In genomic region chr14:66543996-66544395, GRCh38 we compare ENCODE assay signal across 32 cellular contexts. TPM values are rescaled to one million over a fixed set of nuclear protein-coding genes. Genes with fewer than 3 reads are reported as not detected.
"Had no signal": no experiment of that assay in that cellular context is flagged by ENCODE, and none has a peak within 500 bp of the region (broad histone marks: within the 10 kb centered on the region; RNA-seq: fewer than 3 reads in every experiment).

No MANE protein-coding gene starts in this region.

- H3K4me3 ChIP-seq: adrenal gland, body of pancreas, coronary artery, dorsolateral prefrontal cortex, esophagus muscularis mucosa, gastrocnemius medialis, heart left ventricle had no signal

- H3K27ac Mint-ChIP-seq: activated CD8-positive, alpha-beta T cell treated with anti-CD3 and anti-CD28 coated beads for 36 hours; activated naive CD8-positive, alpha-beta T cell; activated T-helper 17 cell treated with anti-CD3 and anti-CD28 coated beads, Interleukin-2, amount 50 U/mL, for 72 hours; dendritic cell treated with granulocyte-macrophage colony-stimulating factor and Interleukin-4, amounts not matched to agents 40 ng/mL and 50 ng/mL, for 4 days; WTC11 had no signal

- H3K27me3 Mint-ChIP-seq: activated CD8-positive, alpha-beta T cell treated with anti-CD3 and anti-CD28 coated beads for 36 hours; activated naive CD8-positive, alpha-beta T cell; activated T-helper 17 cell treated with anti-CD3 and anti-CD28 coated beads, Interleukin-2, amount 50 U/mL, for 72 hours; dendritic cell treated with granulocyte-macrophage colony-stimulating factor and Interleukin-4, amounts not matched to agents 40 ng/mL and 50 ng/mL, for 4 days had no signal

- ATAC-seq: activated CD8-positive, alpha-beta T cell treated with anti-CD3 and anti-CD28 coated beads for 36 hours; activated T-cell treated with anti-CD3 and anti-CD28 coated beads, Interleukin-2, amount 50 U/mL, for 4 hours; activated T-helper 17 cell treated with anti-CD3 and anti-CD28 coated beads, Interleukin-2, amount 50 U/mL, for 72 hours; body of pancreas; foreskin keratinocyte; gastrocnemius medialis; heart left ventricle; WTC11 had no signal

- DNase-seq: activated CD4-positive, alpha-beta T cell treated with anti-CD3 and anti-CD28 coated beads for 1 hour; activated CD4-positive, alpha-beta T cell treated with anti-CD3 and anti-CD28 coated beads for 4 hours; activated CD4-positive, alpha-beta T cell treated with anti-CD3 and anti-CD28 coated beads, Interleukin-2, amount 50 U/mL, for 1 hour; activated CD4-positive, alpha-beta T cell treated with anti-CD3 and anti-CD28 coated beads, Interleukin-2, amount 50 U/mL, for 48 hours; activated CD8-positive, alpha-beta memory T cell treated with anti-CD3 and anti-CD28 coated beads for 24 hours; activated CD8-positive, alpha-beta T cell treated with anti-CD3 and anti-CD28 coated beads for 36 hours; activated effector memory CD4-positive, alpha-beta T cell treated with Interleukin-2 at 50 U/mL for 16 hours; activated gamma-delta T cell treated with Interleukin-2 at 50 U/mL for 16 hours; activated naive CD4-positive, alpha-beta T cell treated with anti-CD3 and anti-CD28 coated beads, Interleukin-2, amount 50 U/mL, for 16 hours; activated naive CD4-positive, alpha-beta T cell treated with Interleukin-2 at 50 U/mL for 16 hours; activated T-cell treated with anti-CD3 and anti-CD28 coated beads, Interleukin-2, amount 50 U/mL, for 4 hours; adrenal gland; amygdala; aorta; body of pancreas; central memory CD4-positive, alpha-beta T cell; cerebellar nuclear complex; dorsolateral prefrontal cortex; effector memory CD4-positive, alpha-beta T cell; erythroblast; foreskin keratinocyte; gastrocnemius medialis; glutamatergic neuron; heart left ventricle; T-helper 2 cell had no signal

- H3K36me3 ChIP-seq: adrenal gland, esophagus muscularis mucosa, gastrocnemius medialis had no signal

- H3K27ac ChIP-seq: adrenal gland, body of pancreas, coronary artery, dorsolateral prefrontal cortex, esophagus muscularis mucosa, foreskin keratinocyte, gastrocnemius medialis, heart left ventricle had no signal

- H3K4me1 ChIP-seq: adrenal gland, foreskin keratinocyte had no signal

- H3K4me3 Mint-ChIP-seq: activated CD8-positive, alpha-beta T cell treated with anti-CD3 and anti-CD28 coated beads for 36 hours; activated naive CD8-positive, alpha-beta T cell; activated T-cell treated with anti-CD3 and anti-CD28 coated beads, Interleukin-2, amount 50 U/mL, for 4 hours; activated T-helper 17 cell treated with anti-CD3 and anti-CD28 coated beads, Interleukin-2, amount 50 U/mL, for 72 hours; dendritic cell treated with granulocyte-macrophage colony-stimulating factor and Interleukin-4, amounts not matched to agents 40 ng/mL and 50 ng/mL, for 4 days; WTC11 had no signal

- H3K9me3 Mint-ChIP-seq: activated CD8-positive, alpha-beta T cell treated with anti-CD3 and anti-CD28 coated beads for 36 hours; activated T-cell treated with anti-CD3 and anti-CD28 coated beads, Interleukin-2, amount 50 U/mL, for 4 hours; activated T-helper 17 cell treated with anti-CD3 and anti-CD28 coated beads, Interleukin-2, amount 50 U/mL, for 72 hours; dendritic cell treated with granulocyte-macrophage colony-stimulating factor and Interleukin-4, amounts not matched to agents 40 ng/mL and 50 ng/mL, for 4 days had no signal

- H3K9me3 ChIP-seq: adrenal gland, body of pancreas, esophagus muscularis mucosa, gastrocnemius medialis, heart left ventricle had no signal

- H3K27me3 ChIP-seq: adrenal gland, body of pancreas, dorsolateral prefrontal cortex, esophagus muscularis mucosa, foreskin keratinocyte, gastrocnemius medialis, heart left ventricle had no signal

RNA-seq across cellular contexts. Expression of gene CCDC196, which starts 57.8 kb away (rescaled TPM):
- total RNA-seq: activated CD8-positive, alpha-beta T cell treated with anti-CD3 and anti-CD28 coated beads for 36 hours; activated T-cell treated with anti-CD3 and anti-CD28 coated beads, Interleukin-2, amount 50 U/mL, for 4 hours; activated T-helper 17 cell treated with anti-CD3 and anti-CD28 coated beads, Interleukin-2, amount 50 U/mL, for 72 hours; adrenal gland; aorta; esophagus muscularis mucosa; foreskin keratinocyte; gastrocnemius medialis; heart left ventricle; T-helper 1 cell treated with Interleukin-12 subunit alpha and Interleukin-12 subunit beta and Interleukin-4 antibody, amounts not matched to agents 30 ng/mL and 1 ng/mL, for 36 hours; WTC11 had no signal
- polyA plus RNA-seq: adrenal gland, aorta, foreskin keratinocyte, heart left ventricle had no signal
